In genomic region chr9:34659592-34660253, GRCh38 we compare ENCODE assay signal across 14 cellular contexts. TPM values are rescaled to one million over a fixed set of nuclear protein-coding genes. Genes with fewer than 3 reads are reported as not detected.
DNase-seq lines count a peak whose midpoint lies in the region; FAIRE-seq and TF ChIP-seq lines count a peak whose summit lies in the region.
"Had no signal": no experiment of that assay in that cellular context is flagged by ENCODE, and none has a peak within 500 bp of the region (broad histone marks: within the 10 kb centered on the region; RNA-seq: fewer than 3 reads in every experiment).

No MANE protein-coding gene starts in this region.

- dilution Hi-C loops in keratinocyte (cut with MboI; ENCODE audit: extremely low pct_ligation_motif_present, low sequenced_read_pairs), result no loop called here

- H3K9me3 ChIP-seq in keratinocyte (ENCODE audit: control insufficient read depth, low read depth, low read length), result no peaks in the 10 kb centered on the region

- no peak overlapping the region for H3K4me3 ChIP-seq in keratinocyte (ENCODE audit: control insufficient read depth in 2 of 3, extremely low read depth in 1 of 3, insufficient read depth in 2 of 3, low read depth in 1 of 3, low read length in 3 of 3)
- H3K4me3 ChIP-seq: GM23248 had no signal

- H3K36me3 ChIP-seq in keratinocyte (ENCODE audit: control insufficient read depth in 2 of 2, extremely low read depth in 1 of 2, insufficient read depth in 2 of 2, low read length in 2 of 2), result no peaks in the 10 kb centered on the region

- no peak overlapping the region for H3K27ac ChIP-seq in keratinocyte (ENCODE audit: control insufficient read depth, insufficient read depth, low read length)
- H3K27ac ChIP-seq: GM23248 had no signal

- no peaks in the 10 kb centered on the region for H4K20me1 ChIP-seq in keratinocyte (ENCODE audit: control insufficient read depth, extremely low read depth, insufficient read depth, low read length)

- peaks cover 51% of the 10 kb centered on the region for H3K4me1 ChIP-seq in keratinocyte (ENCODE audit: control insufficient read depth, extremely low read depth, insufficient read depth, low read length)

- H2AFZ ChIP-seq in keratinocyte (ENCODE audit: control insufficient read depth, low read length), result no peak overlapping the region
- H2AFZ ChIP-seq: GM23248 had no signal

- H3K9ac ChIP-seq in keratinocyte (ENCODE audit: control insufficient read depth, extremely low read depth, insufficient read depth, low read length), result no peak overlapping the region
- H3K9ac ChIP-seq: GM23248 had no signal

- H3K79me2 ChIP-seq in keratinocyte (ENCODE audit: control insufficient read depth, insufficient read depth, low read length), result no peaks in the 10 kb centered on the region

- H3K27me3 ChIP-seq in keratinocyte (ENCODE audit: control insufficient read depth, extremely low read depth, insufficient read depth, low read length), result peaks cover 5% of the 10 kb centered on the region

- DNase-seq in COLO668 (lab: John Stamatoyannopoulos, UW; ENCODE audit: unreplicated experiment) (peak; percentile 86), HCEC 1CT (peak; percentile 20), RPMI8226 (peak; percentile 55), keratinocyte (ENCODE audit: low read depth, low spot score) (peak; percentile 82), T-helper 1 cell (no peak), anterior cingulate cortex (lab: John Stamatoyannopoulos, UW) (no peak)
- DNase-seq in activated effector memory CD4-positive, alpha-beta T cell treated with Interleukin-2 at 50 U/mL for 16 hours, result no peak
- DNase-seq in activated naive CD4-positive, alpha-beta T cell treated with Interleukin-2 at 50 U/mL for 16 hours, result no peak
- DNase-seq: activated T-cell treated with anti-CD3 and anti-CD28 coated beads, Interleukin-2, amount 50 U/mL, for 1 hour; amniotic stem cell; GM23248; MV-4-11; T-helper 17 cell had no signal

- no peak for TF ChIP-seq CTCF in keratinocyte (optimal IDR thresholded peaks at IDR 0.05 in 1 of 3, IDR thresholded peaks at IDR 0.05 in 1 of 3, conservative IDR thresholded peaks at IDR 0.05 in 1 of 3; ENCODE audit: extremely low read depth in 1 of 3, insufficient read depth in 2 of 3, low read length in 3 of 3)

- FAIRE-seq in keratinocyte (lab: Jason Lieb, UNC), result peak; percentile 84
- FAIRE-seq: kidney had no signal

- H3K4me2 ChIP-seq in keratinocyte (ENCODE audit: control insufficient read depth, extremely low read depth, insufficient read depth, low read depth, low read length), result no peak overlapping the region

- H3K9me1 ChIP-seq in keratinocyte (ENCODE audit: control insufficient read depth, extremely low read depth, insufficient read depth, low read length), result no peaks in the 10 kb centered on the region

RNA-seq across cellular contexts. Expression of gene CCL27, which starts 2.7 kb away (rescaled TPM):
- 0.46 to 1.1 TPM (median 1.1 TPM) in 3 replicates for polyA plus RNA-seq in keratinocyte
- not detected for polyA plus RNA-seq in keratinocyte (2011; ENCODE audit: low read depth)
- polyA plus RNA-seq in keratinocyte (2011; cell fraction: cytosol; rRNA removed), result 1.5 and 1.9 TPM in 2 replicates
- polyA plus RNA-seq in keratinocyte (2011; cell fraction: nucleus; rRNA removed), result 0.60 and 0.89 TPM in 2 replicates
- 1.1 and 2.4 TPM in 2 replicates for polyA plus RNA-seq in keratinocyte (2012; ENCODE audit: low replicate concordance)
- 0.96 to 6.9 TPM (median 2.8 TPM) in 3 replicates for polyA minus RNA-seq in keratinocyte
- not detected for polyA minus RNA-seq in keratinocyte (2011; cell fraction: cytosol; rRNA and poly(A)+ RNA removed)
- not detected in 2 replicates for polyA minus RNA-seq in keratinocyte (2011; cell fraction: nucleus; rRNA and poly(A)+ RNA removed)

RNA-seq across cellular contexts. Expression of gene IL11RA, which starts 7.7 kb away (rescaled TPM):
- 1.7 to 7.6 TPM (median 3.1 TPM) in 3 replicates for polyA plus RNA-seq in keratinocyte
- polyA plus RNA-seq in keratinocyte (2011; ENCODE audit: low read depth), result 1.1 TPM
- 0.67 and 0.83 TPM in 2 replicates for polyA plus RNA-seq in keratinocyte (2011; cell fraction: cytosol; rRNA removed)
- polyA plus RNA-seq in keratinocyte (2011; cell fraction: nucleus; rRNA removed), result 23.1 and 31.3 TPM in 2 replicates
- polyA plus RNA-seq in keratinocyte (2012; ENCODE audit: low replicate concordance), result 2.3 and 3.5 TPM in 2 replicates
- 1.5 to 5.0 TPM (median 2.5 TPM) in 3 replicates for polyA minus RNA-seq in keratinocyte
- 1.5 TPM for polyA minus RNA-seq in keratinocyte (2011; cell fraction: cytosol; rRNA and poly(A)+ RNA removed)
- polyA minus RNA-seq in keratinocyte (2011; cell fraction: nucleus; rRNA and poly(A)+ RNA removed), result 5.7 and 6.4 TPM in 2 replicates

RNA-seq across cellular contexts. Expression of gene GALT, which starts 13.2 kb away (rescaled TPM):
- 30.8 to 52.7 TPM (median 41.8 TPM) in 3 replicates for polyA plus RNA-seq in keratinocyte
- 4.7 TPM for polyA plus RNA-seq in keratinocyte (2011; ENCODE audit: low read depth)
- 17.6 and 23.9 TPM in 2 replicates for polyA plus RNA-seq in keratinocyte (2011; cell fraction: cytosol; rRNA removed)
- 174 and 195 TPM in 2 replicates for polyA plus RNA-seq in keratinocyte (2011; cell fraction: nucleus; rRNA removed)
- 15.6 and 33.6 TPM in 2 replicates for polyA plus RNA-seq in keratinocyte (2012; ENCODE audit: low replicate concordance)
- polyA minus RNA-seq in keratinocyte, result 18.9 to 68.5 TPM (median 28.9 TPM) in 3 replicates
- 8.1 TPM for polyA minus RNA-seq in keratinocyte (2011; cell fraction: cytosol; rRNA and poly(A)+ RNA removed)
- polyA minus RNA-seq in keratinocyte (2011; cell fraction: nucleus; rRNA and poly(A)+ RNA removed), result 24.6 and 25.3 TPM in 2 replicates

RNA-seq across cellular contexts. Expression of gene SIGMAR1, which starts 22.1 kb away (rescaled TPM):
- polyA plus RNA-seq in keratinocyte, result 60.1 to 110 TPM (median 74.9 TPM) in 3 replicates
- polyA plus RNA-seq in keratinocyte (2011; ENCODE audit: low read depth), result 11.0 TPM
- polyA plus RNA-seq in keratinocyte (2011; cell fraction: cytosol; rRNA removed), result 103 and 134 TPM in 2 replicates
- polyA plus RNA-seq in keratinocyte (2011; cell fraction: nucleus; rRNA removed), result 83.6 and 107 TPM in 2 replicates
- 76.0 and 140 TPM in 2 replicates for polyA plus RNA-seq in keratinocyte (2012; ENCODE audit: low replicate concordance)
- 49.1 to 180 TPM (median 68.5 TPM) in 3 replicates for polyA minus RNA-seq in keratinocyte
- 83.6 TPM for polyA minus RNA-seq in keratinocyte (2011; cell fraction: cytosol; rRNA and poly(A)+ RNA removed)
- polyA minus RNA-seq in keratinocyte (2011; cell fraction: nucleus; rRNA and poly(A)+ RNA removed), result 42.2 and 45.8 TPM in 2 replicates

RNA-seq across cellular contexts. Expression of gene ARID3C, which starts 30.9 kb away (rescaled TPM):
- 0.03 to 0.05 TPM in 2 of 3 replicates, not detected in the other for polyA plus RNA-seq in keratinocyte
- 0.37 TPM for polyA plus RNA-seq in keratinocyte (2011; ENCODE audit: low read depth)
- polyA plus RNA-seq in keratinocyte (2011; cell fraction: cytosol; rRNA removed), result not detected in 2 replicates
- polyA plus RNA-seq in keratinocyte (2011; cell fraction: nucleus; rRNA removed), result 0.16 TPM in 1 of 2 replicates, not detected in the other
- 0.23 TPM in 1 of 2 replicates, not detected in the other for polyA plus RNA-seq in keratinocyte (2012; ENCODE audit: low replicate concordance)
- not detected in 3 replicates for polyA minus RNA-seq in keratinocyte
- not detected for polyA minus RNA-seq in keratinocyte (2011; cell fraction: cytosol; rRNA and poly(A)+ RNA removed)
- not detected in 2 replicates for polyA minus RNA-seq in keratinocyte (2011; cell fraction: nucleus; rRNA and poly(A)+ RNA removed)
- polyA plus RNA-seq: GM23248 had no signal

Comparison
In these comparisons a context has a peak if more than half of its experiments do, and no peak if none do; other contexts are left out.
1. DNase-seq: peak in COLO668 (single experiment), HCEC 1CT (single experiment), RPMI8226 (single experiment) and keratinocyte (single experiment); none in activated effector memory CD4-positive, alpha-beta T cell treated with Interleukin-2 at 50 U/mL for 16 hours (single experiment), T-helper 1 cell (0 of 5), anterior cingulate cortex (0 of 58) and activated naive CD4-positive, alpha-beta T cell treated with Interleukin-2 at 50 U/mL for 16 hours (single experiment).